In genomic region chr22:27795053-27795452, GRCh38 we compare ENCODE assay signal across 13 cellular contexts. TPM values are rescaled to one million over a fixed set of nuclear protein-coding genes. Genes with fewer than 3 reads are reported as not detected.
DNase-seq lines count a peak whose midpoint lies in the region; ATAC-seq and TF ChIP-seq lines count a peak whose summit lies in the region.
"Had no signal": no experiment of that assay in that cellular context is flagged by ENCODE, and none has a peak within 500 bp of the region (broad histone marks: within the 10 kb centered on the region; RNA-seq: fewer than 3 reads in every experiment).

No MANE protein-coding gene starts in this region.

- ATAC-seq in thoracic aorta (ENCODE audit: insufficient number of reproducible peaks, low FRiP score, low read depth): no peak

- peak overlapping the region; percentile 62 for H3K4me3 Mint-ChIP-seq in mesothelial cell of epicardium

- H3K27me3 ChIP-seq in adipocyte (replicated peaks; ENCODE audit: control insufficient read depth, insufficient read depth, low read length) (no peaks in the 10 kb centered on the region), esophagus squamous epithelium (peaks cover 0 to 11% (median 0%) of the 10 kb centered on the region in 4 donors), thoracic aorta (replicated peaks; ENCODE audit: insufficient read depth) (no peaks in the 10 kb centered on the region)

- intact Hi-C loops in esophagus squamous epithelium (cut with DNase I): no loop called here

- WGBS in esophagus squamous epithelium, 2 donors: 86 to 96% methylated on average over 14 of the region's 14 CpGs

- TF ChIP-seq CTCF in esophagus squamous epithelium (IDR thresholded peaks at IDR 0.05): no peak
- TF ChIP-seq CTCF in mesothelial cell of epicardium (IDR thresholded peaks at IDR 0.05; ENCODE audit: unreplicated experiment): no peak
- no peak for TF ChIP-seq CTCF in thoracic aorta (IDR thresholded peaks at IDR 0.05)

- no peak for TF ChIP-seq POLR2A in esophagus squamous epithelium (IDR thresholded peaks at IDR 0.05)

- H3K36me3 ChIP-seq in adipocyte (ENCODE audit: control insufficient read depth, insufficient read depth, low read length, severe bottlenecking) (peaks cover 5% of the 10 kb centered on the region), esophagus squamous epithelium (peaks cover 0 to 28% (median 0%) of the 10 kb centered on the region in 3 donors), thoracic aorta (no peaks in the 10 kb centered on the region)
- H3K36me3 ChIP-seq: adrenal gland, suprapubic skin had no signal

- peak overlapping the region; percentile 59 for H3K9ac ChIP-seq in adipocyte (ENCODE audit: low read length)

- H3K4me1 ChIP-seq in adipocyte (ENCODE audit: control insufficient read depth, insufficient read depth, low read length) (peaks cover 27% of the 10 kb centered on the region), esophagus squamous epithelium (peaks cover 12 to 90% (median 16%) of the 10 kb centered on the region in 3 donors), thoracic aorta (ENCODE audit: control insufficient read depth in 1 of 2, low read depth in 2 of 2) (peaks cover 9 to 73% of the 10 kb centered on the region in 2 donors)

- H3K27ac Mint-ChIP-seq in mesothelial cell of epicardium: no peak overlapping the region

- peaks cover 70% of the 10 kb centered on the region for H3K4me1 Mint-ChIP-seq in mesothelial cell of epicardium

- H3K27ac ChIP-seq in esophagus squamous epithelium (peak overlapping the region; percentile 16 to 89 (median 84)), thoracic aorta (peak overlapping the region; percentile 78 to 95)
- H3K27ac ChIP-seq: adrenal gland, suprapubic skin, VCaP had no signal

- H3K9me3 Mint-ChIP-seq in mesothelial cell of epicardium: no peaks in the 10 kb centered on the region

- H3K36me3 Mint-ChIP-seq in mesothelial cell of epicardium: peaks cover 30% of the 10 kb centered on the region

- H3K4me3 ChIP-seq in adipocyte (ENCODE audit: low read length): peak overlapping the region; percentile 34
- H3K4me3 ChIP-seq in esophagus squamous epithelium: peak overlapping the region in 3 of 4 donors; percentile 21 to 93 (median 86)
- peak overlapping the region; percentile 84 for H3K4me3 ChIP-seq in thoracic aorta
- H3K4me3 ChIP-seq: adrenal gland had no signal

- peaks cover 57% of the 10 kb centered on the region for H3K27me3 Mint-ChIP-seq in mesothelial cell of epicardium (ENCODE audit: low read depth)

- DNase-seq in adipocyte (ENCODE audit: low read depth): peak; percentile 38
- DNase-seq in esophagus squamous epithelium (lab: John Stamatoyannopoulos, UW): no peak
- DNase-seq in mesothelial cell of epicardium (ENCODE audit: low spot score in 2 of 2, unreplicated experiment in 2 of 2): no peak
- DNase-seq in thoracic aorta (ENCODE audit: low spot score): no peak
- no peak for DNase-seq in T-helper 2 cell
- DNase-seq in cerebellar nuclear complex (lab: John Stamatoyannopoulos, UW): no peak
- DNase-seq in kidney tubule cell (ENCODE audit: low spot score): no peak
- DNase-seq: activated CD8-positive, alpha-beta memory T cell treated with anti-CD3 and anti-CD28 coated beads, Interleukin-2, amount 50 U/mL, for 4 hours; adrenal gland; erythroblast; NCI-H510A had no signal

- H3K9me3 ChIP-seq in adipocyte (ENCODE audit: control insufficient read depth, low read length): no peaks in the 10 kb centered on the region
- no peaks in the 10 kb centered on the region for H3K9me3 ChIP-seq in esophagus squamous epithelium
- H3K9me3 ChIP-seq in thoracic aorta: no peaks in the 10 kb centered on the region
- H3K9me3 ChIP-seq: adrenal gland, suprapubic skin had no signal

RNA-seq across cellular contexts. Expression of gene MN1, which starts 6.5 kb away (rescaled TPM):
- total RNA-seq in esophagus squamous epithelium (1 to 10 TPM; 2.0 to 6.9 (median 3.1) TPM), mesothelial cell of epicardium (46.3 to 49.6 TPM (median 47.8 TPM) in 3 replicates), thoracic aorta (10 to 100 TPM; 30.1 to 39.8 TPM)

Comparison
In these comparisons a context has a peak if more than half of its experiments do, and no peak if none do; other contexts are left out.
1. H3K4me3 ChIP-seq: peak in every context shown above with its lines; median percentile 86 in esophagus squamous epithelium; 84 in thoracic aorta; 34 in adipocyte.